8 cellular contexts compared by ENCODE assay signal in the genomic region with DNA sequence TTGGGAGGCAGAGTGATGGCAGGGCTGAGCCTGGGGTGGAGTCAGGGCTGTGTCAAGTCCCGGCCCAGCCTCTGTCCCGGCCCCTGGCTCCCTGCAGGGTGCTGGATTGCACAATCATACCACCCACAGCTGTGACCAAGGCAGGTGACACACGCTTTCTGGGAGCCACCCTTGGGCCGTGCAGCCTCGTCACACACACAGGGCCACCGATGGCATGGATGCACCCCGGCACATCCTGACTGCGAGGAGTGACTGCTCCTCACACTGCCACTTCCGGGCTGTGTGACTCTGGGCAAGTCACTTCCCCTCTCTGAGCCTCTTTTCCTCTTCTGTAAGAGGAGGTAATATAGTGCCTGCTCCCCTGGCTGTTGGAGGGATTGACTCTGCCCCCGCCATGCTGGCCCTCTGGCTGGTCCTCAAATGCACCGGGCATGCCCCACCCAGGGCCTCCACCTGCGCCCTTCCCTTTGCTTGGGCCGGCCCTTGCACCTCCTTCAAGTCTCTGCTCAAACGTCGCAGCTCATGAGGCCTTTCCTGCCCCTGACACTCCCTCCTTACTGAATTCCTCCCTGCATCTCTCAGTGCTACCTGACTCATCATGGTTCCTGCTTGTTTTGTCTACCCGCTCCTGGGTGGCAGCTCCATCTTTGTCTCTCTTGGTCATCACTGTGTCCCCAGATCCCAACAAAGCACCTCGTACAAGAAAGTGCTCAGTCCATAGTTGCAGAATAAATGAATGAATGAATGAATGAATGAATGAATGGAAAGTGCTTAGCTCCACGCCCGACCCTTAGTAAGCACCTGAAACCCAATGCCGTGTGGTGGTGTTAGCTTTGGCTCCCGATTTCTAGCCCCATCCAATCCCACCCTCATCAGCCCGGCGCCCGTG.
A peak's percentile ranks its signal among the peaks of the same experiment; 100 is the strongest.
DNase-seq lines count a peak whose midpoint lies in the region; ATAC-seq, FAIRE-seq and TF ChIP-seq lines count a peak whose summit lies in the region.

No MANE protein-coding gene starts in this region.

- no peak overlapping the region for H3K4me3 ChIP-seq in foreskin fibroblast (ENCODE audit: low read depth in 1 of 2, low read length in 2 of 2)
- peak overlapping the region in 2 of 3 donors; percentile 6 to 20 for H3K4me3 ChIP-seq in skeletal muscle tissue (ENCODE audit: low read length in 3 of 3)
- no peak overlapping the region for H3K4me3 ChIP-seq in CD8-positive, alpha-beta memory T cell (ENCODE audit: low read length)

- peak overlapping the region; percentile 82 for H3K27ac ChIP-seq in skeletal muscle tissue (ENCODE audit: low read depth, low read length)
- no peak overlapping the region for H3K27ac ChIP-seq in CD8-positive, alpha-beta memory T cell (ENCODE audit: low read depth, low read length)

- peaks cover 0 to 3% (median 0%) of the 10 kb centered on the region in 3 donors for H3K36me3 Mint-ChIP-seq in CD8-positive, alpha-beta memory T cell

- no peaks in the 10 kb centered on the region for H3K36me3 ChIP-seq in skeletal muscle tissue (ENCODE audit: control insufficient read depth in 3 of 3, insufficient read depth in 3 of 3, low read length in 3 of 3)
- H3K36me3 ChIP-seq in CD8-positive, alpha-beta memory T cell (ENCODE audit: insufficient read depth, low read length), result no peaks in the 10 kb centered on the region

- FAIRE-seq in H54 (lab: Jason Lieb, UNC), result no peak
- FAIRE-seq in RCC 7860 (lab: Jason Lieb, UNC), result no peak

- H3K9me3 ChIP-seq in skeletal muscle tissue (ENCODE audit: control insufficient read depth in 3 of 3, low read length in 3 of 3), result no peaks in the 10 kb centered on the region
- no peaks in the 10 kb centered on the region for H3K9me3 ChIP-seq in CD8-positive, alpha-beta memory T cell (ENCODE audit: low read length)

- TF ChIP-seq CTCF in foreskin fibroblast (IDR thresholded peaks at IDR 0.05; ENCODE audit: low read depth, low read length), result no peak

- ATAC-seq in GM19395 (IDR thresholded peaks at IDR 0.05; ENCODE audit: unreplicated experiment), result no peak
- no peak for ATAC-seq in HG03571 (IDR thresholded peaks at IDR 0.05; ENCODE audit: unreplicated experiment)

- H3K9ac ChIP-seq in skeletal muscle tissue (ENCODE audit: low read depth in 1 of 3, low read length in 3 of 3), result peak overlapping the region in 2 of 3 donors; percentile 11 to 64

- no peak for TF ChIP-seq POLR2A in H54 (IDR thresholded peaks at IDR 0.05; ENCODE audit: low read depth, low read length)

- no peaks in the 10 kb centered on the region for H3K27me3 ChIP-seq in skeletal muscle tissue (ENCODE audit: control insufficient read depth in 3 of 3, insufficient read depth in 3 of 3, low read length in 3 of 3)
- H3K27me3 ChIP-seq in CD8-positive, alpha-beta memory T cell (ENCODE audit: insufficient read depth, low read length, poor library complexity, severe bottlenecking), result no peaks in the 10 kb centered on the region

- DNase-seq in H54 (ENCODE audit: insufficient read length, low spot score) (peak; percentile 78), RCC 7860 (ENCODE audit: low spot score) (peak; percentile 88), foreskin fibroblast (peak; percentile 48 to 64), DMS79 treated with DMSO at 0.1 percent for 48 hours (lab: John Stamatoyannopoulos, UW) (no peak)
- DNase-seq in CD8-positive, alpha-beta memory T cell, result no peak

- peak overlapping the region in 2 of 8 donors; percentile 71 to 82 for H3K27ac Mint-ChIP-seq in CD8-positive, alpha-beta memory T cell

- H3K9me3 Mint-ChIP-seq in CD8-positive, alpha-beta memory T cell, result peaks cover 0 to 2% (median 0%) of the 10 kb centered on the region in 5 donors

- POLR2A ChIA-PET in CD8-positive, alpha-beta memory T cell (lab: Charles Lee), result no interaction called here

- H3K27me3 Mint-ChIP-seq in CD8-positive, alpha-beta memory T cell, result peaks cover 5 to 23% of the 10 kb centered on the region in 2 donors

- no peak overlapping the region for H3K4me3 Mint-ChIP-seq in CD8-positive, alpha-beta memory T cell

- H3K4me1 ChIP-seq in skeletal muscle tissue (ENCODE audit: control insufficient read depth in 3 of 3, insufficient read depth in 3 of 3, low read length in 3 of 3), result peaks cover 36 to 62% (median 57%) of the 10 kb centered on the region in 3 donors
- H3K4me1 ChIP-seq in CD8-positive, alpha-beta memory T cell (ENCODE audit: insufficient read depth, low read length), result no peaks in the 10 kb centered on the region

- H3K4me1 Mint-ChIP-seq in CD8-positive, alpha-beta memory T cell, result peaks cover 4 to 12% (median 11%) of the 10 kb centered on the region in 3 donors

- CTCF ChIA-PET in CD8-positive, alpha-beta memory T cell (lab: Charles Lee), result interaction anchor here (0.9 kb wide), 1 partner anchor 180 kb away, joined by 4 read pairs; no protein-coding TSS in a partner anchor

Comparison
In these comparisons a context has a peak if more than half of its experiments do, and no peak if none do; other contexts are left out.
1. DNase-seq: peak in H54 (single experiment), RCC 7860 (single experiment) and foreskin fibroblast (2 of 2); none in CD8-positive, alpha-beta memory T cell (0 of 5) and DMS79 treated with DMSO at 0.1 percent for 48 hours (single experiment).
2. H3K4me3 ChIP-seq: peak in skeletal muscle tissue (2 of 3); none in foreskin fibroblast (0 of 2) and CD8-positive, alpha-beta memory T cell (single experiment).